Comparison of ENCODE assay signal across 8 cellular contexts in genomic region chr2:38599706-38600105, GRCh38. TPM values are rescaled to one million over a fixed set of nuclear protein-coding genes. Genes with fewer than 3 reads are reported as not detected.
DNase-seq lines count a peak whose midpoint lies in the region; ATAC-seq and TF ChIP-seq lines count a peak whose summit lies in the region.

No MANE protein-coding gene starts in this region.

- no peaks in the 10 kb centered on the region for H3K27me3 ChIP-seq in CD4-positive, alpha-beta T cell (ENCODE audit: control insufficient read depth, insufficient read depth, low read length)
- H3K27me3 ChIP-seq in Loucy (ENCODE audit: insufficient read depth, low read length, poor library complexity, severe bottlenecking), result peaks cover 8% of the 10 kb centered on the region

- no peaks in the 10 kb centered on the region for H3K9me3 ChIP-seq in CD4-positive, alpha-beta T cell (ENCODE audit: control insufficient read depth, low read length)
- H3K9me3 ChIP-seq in Loucy (ENCODE audit: insufficient read depth, low read depth, low read length), result no peaks in the 10 kb centered on the region

- no peaks in the 10 kb centered on the region for H3K27me3 Mint-ChIP-seq in CD4-positive, alpha-beta T cell
- no peaks in the 10 kb centered on the region for H3K27me3 Mint-ChIP-seq in nephron (ENCODE audit: low read depth)

- H4K20me1 ChIP-seq in Loucy (ENCODE audit: insufficient read depth, low read length, poor library complexity, severe bottlenecking), result peaks cover 59% of the 10 kb centered on the region

- CTCF ChIA-PET in CD4-positive, alpha-beta T cell (lab: Charles Lee), result interaction anchor here (0.5 to 6.2 kb wide), 3 partner anchors 16 to 213 kb away, joined by 3 to 48 read pairs (median 47); no protein-coding TSS in a partner anchor

- H3K9ac ChIP-seq in Loucy (ENCODE audit: low read depth, low read length, poor library complexity, severe bottlenecking), result peak overlapping the region; percentile 86

- H3F3A ChIP-seq in Loucy (ENCODE audit: low read depth), result peaks cover 3% of the 10 kb centered on the region

- peak overlapping the region; percentile 76 for H3K27ac Mint-ChIP-seq in CD4-positive, alpha-beta T cell
- peak overlapping the region; percentile 79 to 100 (median 99) for H3K27ac Mint-ChIP-seq in nephron

- peaks cover 78% of the 10 kb centered on the region for H3K79me2 ChIP-seq in Loucy (ENCODE audit: insufficient read depth, low read length)

- no peak for TF ChIP-seq CTCF in CD4-positive, alpha-beta T cell (IDR thresholded peaks at IDR 0.05)
- no peak for TF ChIP-seq CTCF in Loucy (conservative IDR thresholded peaks at IDR 0.05; ENCODE audit: low read length)
- TF ChIP-seq CTCF in nephron (IDR thresholded peaks at IDR 0.05; ENCODE audit: unreplicated experiment in 3 of 3), result no peak

- H2AFZ ChIP-seq in Loucy (ENCODE audit: low read length), result no peak overlapping the region

- no peaks in the 10 kb centered on the region for H3K9me2 ChIP-seq in Loucy (replicated peaks; ENCODE audit: low read depth, low read length)

- peaks cover 60% of the 10 kb centered on the region for H3K4me1 ChIP-seq in Loucy (ENCODE audit: insufficient read depth, low read length, poor library complexity, severe bottlenecking)

- ATAC-seq in CD4-positive, alpha-beta T cell (ENCODE audit: poor library complexity), result no peak

- peak overlapping the region; percentile 95 for H3K4me3 Mint-ChIP-seq in CD4-positive, alpha-beta T cell
- H3K4me3 Mint-ChIP-seq in nephron, result peak overlapping the region; percentile 91 to 100 (median 92)

- H3K4me1 Mint-ChIP-seq in CD4-positive, alpha-beta T cell (ENCODE audit: low read depth), result peaks cover 68% of the 10 kb centered on the region
- peaks cover 52% of the 10 kb centered on the region for H3K4me1 Mint-ChIP-seq in nephron

- H3K36me3 Mint-ChIP-seq in CD4-positive, alpha-beta T cell (ENCODE audit: low read depth), result peaks cover 9% of the 10 kb centered on the region
- peaks cover 10% of the 10 kb centered on the region for H3K36me3 Mint-ChIP-seq in nephron (ENCODE audit: low read depth)

- intact Hi-C loops in CD4-positive, alpha-beta T cell (cut with DNase I, micrococcal nuclease), result loop anchor here (5.0 kb wide), 3 partner anchors 83 to 143 kb away; no protein-coding TSS in a partner anchor

- H3K4me3 ChIP-seq in Loucy (ENCODE audit: low read length, poor library complexity, severe bottlenecking), result peak overlapping the region; percentile 90

- no peak overlapping the region for H3K27ac ChIP-seq in CD4-positive, alpha-beta T cell (ENCODE audit: low read depth, low read length)
- H3K27ac ChIP-seq in substantia nigra (ENCODE audit: low read depth, low read length, poor library complexity, severe bottlenecking), result no peak overlapping the region

- no peaks in the 10 kb centered on the region for H3K36me3 ChIP-seq in Loucy (ENCODE audit: insufficient read depth, low read length)

- DNase-seq in CD4-positive, alpha-beta T cell, result no peak
- peak; percentile 17 for DNase-seq in central memory CD4-positive, alpha-beta T cell
- no peak for DNase-seq in ureter (ENCODE audit: low spot score)
- DNase-seq in NCI-H69 (lab: John Stamatoyannopoulos, UW), result no peak
- no peak for DNase-seq in activated gamma-delta T cell (lab: John Stamatoyannopoulos, UW)
- DNase-seq in substantia nigra (lab: John Stamatoyannopoulos, UW), result no peak

- H3K4me2 ChIP-seq in Loucy (ENCODE audit: low read depth, low read length, poor library complexity, severe bottlenecking), result peak overlapping the region; percentile 83

- no peaks in the 10 kb centered on the region for H3K9me3 Mint-ChIP-seq in CD4-positive, alpha-beta T cell
- no peaks in the 10 kb centered on the region for H3K9me3 Mint-ChIP-seq in nephron

- POLR2A ChIA-PET in CD4-positive, alpha-beta T cell (lab: Charles Lee), result interaction anchor here (0.5 to 9.9 kb wide), 8 partner anchors 9 to 243 kb away, joined by 3 to 136 read pairs (median 4); partner anchors contain the start of genes GALM and SRSF7

RNA-seq across cellular contexts. Expression of gene HNRNPLL, which starts 3.0 kb away (rescaled TPM):
- total RNA-seq in CD4-positive, alpha-beta T cell, result 10 to 100 TPM; 44.9 to 46.5 TPM
- total RNA-seq in ureter, result 55.2 TPM
